Comparison of ENCODE assay signal across 18 cellular contexts in the genomic region with DNA sequence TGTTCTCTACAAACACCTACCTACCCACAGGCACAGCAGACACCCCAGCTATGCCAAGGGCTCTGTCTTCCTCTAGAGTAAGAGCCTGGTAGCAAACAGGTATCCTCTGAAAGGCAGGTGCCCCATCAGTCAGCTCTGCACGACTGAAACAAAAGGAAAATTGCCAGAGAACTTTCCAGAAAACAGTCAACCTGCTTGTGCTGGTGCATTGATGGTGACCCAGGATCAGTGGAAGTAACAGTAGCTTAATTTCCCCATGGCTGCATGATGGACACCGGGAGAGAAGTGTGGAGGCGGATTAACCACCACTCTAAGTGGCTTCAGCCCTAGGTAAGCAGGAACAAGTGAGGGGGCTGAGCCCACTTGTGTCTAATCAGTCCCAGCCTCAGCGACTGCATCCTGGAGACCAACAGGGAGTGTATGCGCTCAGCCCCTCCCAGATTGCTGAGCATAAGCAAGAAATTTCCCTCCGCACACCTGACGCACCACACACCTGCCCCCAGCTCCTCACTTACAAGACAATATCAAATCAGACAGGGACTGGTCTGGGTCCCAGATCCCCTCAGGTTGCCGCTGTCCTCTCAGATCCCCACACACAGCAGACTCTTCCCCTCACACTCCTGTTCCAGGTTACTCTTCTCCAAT.
"Had no signal": no experiment of that assay in that cellular context is flagged by ENCODE, and none has a peak within 500 bp of the region (broad histone marks: within the 10 kb centered on the region; RNA-seq: fewer than 3 reads in every experiment).

No MANE protein-coding gene starts in this region.

- H3K9me3 ChIP-seq: ascending aorta, heart left ventricle, mucosa of descending colon, sigmoid colon had no signal

- H3K36me3 ChIP-seq: ascending aorta, heart left ventricle, sigmoid colon had no signal

- ATAC-seq: heart left ventricle, mucosa of descending colon had no signal

- H3K27me3 Mint-ChIP-seq: activated naive CD8-positive, alpha-beta T cell treated with anti-CD3 and anti-CD28 coated beads, Interleukin-2, amount 10 ng/mL, durations not matched to agents 7 days and 5 days had no signal

- H3K4me3 Mint-ChIP-seq: activated naive CD8-positive, alpha-beta T cell treated with anti-CD3 and anti-CD28 coated beads, Interleukin-2, amount 10 ng/mL, durations not matched to agents 7 days and 5 days; nephron progenitor cell had no signal

- FAIRE-seq: bronchial epithelial cell, endothelial cell of umbilical vein, islet of Langerhans had no signal

- H3K9me3 Mint-ChIP-seq: activated naive CD8-positive, alpha-beta T cell treated with anti-CD3 and anti-CD28 coated beads, Interleukin-2, amount 10 ng/mL, durations not matched to agents 7 days and 5 days; nephron progenitor cell had no signal

- H3K27ac ChIP-seq: ascending aorta, heart left ventricle, sigmoid colon had no signal

- H3K27ac Mint-ChIP-seq: nephron progenitor cell had no signal

- H3K4me1 ChIP-seq: ascending aorta had no signal

- H3K4me3 ChIP-seq: ascending aorta, heart left ventricle, mucosa of descending colon, sigmoid colon had no signal

- H3K27me3 ChIP-seq: ascending aorta, heart left ventricle, sigmoid colon had no signal

- DNase-seq: activated CD4-positive, alpha-beta T cell treated with anti-CD3 and anti-CD28 coated beads for 1 hour; activated CD8-positive, alpha-beta memory T cell treated with anti-CD3 and anti-CD28 coated beads for 24 hours; activated effector memory CD4-positive, alpha-beta T cell treated with anti-CD3 and anti-CD28 coated beads, Interleukin-2, amount 50 U/mL, for 16 hours; activated naive CD8-positive, alpha-beta T cell treated with anti-CD3 and anti-CD28 coated beads, Interleukin-2, amount 10 ng/mL, durations not matched to agents 7 days and 5 days; activated T-cell treated with anti-CD3 and anti-CD28 coated beads, Interleukin-2, amount 50 U/mL, for 1 hour; foreskin melanocyte; heart left ventricle; mammary epithelial cell; mucosa of descending colon; nephron progenitor cell; sigmoid colon; stimulated activated CD4-positive, alpha-beta T cell treated with anti-CD3 and anti-CD28 coated beads, Interleukin-12 subunit alpha, Interleukin-12 subunit beta, amount 100 ng/mL, for 4 hours; stimulated activated naive CD4-positive, alpha-beta T cell treated with Interleukin-2 at 50 U/mL for 16 hours; trophoblast cell had no signal

- H3K36me3 Mint-ChIP-seq: activated naive CD8-positive, alpha-beta T cell treated with anti-CD3 and anti-CD28 coated beads, Interleukin-2, amount 10 ng/mL, durations not matched to agents 7 days and 5 days had no signal
